8 cellular contexts compared by ENCODE assay signal in the genomic region with DNA sequence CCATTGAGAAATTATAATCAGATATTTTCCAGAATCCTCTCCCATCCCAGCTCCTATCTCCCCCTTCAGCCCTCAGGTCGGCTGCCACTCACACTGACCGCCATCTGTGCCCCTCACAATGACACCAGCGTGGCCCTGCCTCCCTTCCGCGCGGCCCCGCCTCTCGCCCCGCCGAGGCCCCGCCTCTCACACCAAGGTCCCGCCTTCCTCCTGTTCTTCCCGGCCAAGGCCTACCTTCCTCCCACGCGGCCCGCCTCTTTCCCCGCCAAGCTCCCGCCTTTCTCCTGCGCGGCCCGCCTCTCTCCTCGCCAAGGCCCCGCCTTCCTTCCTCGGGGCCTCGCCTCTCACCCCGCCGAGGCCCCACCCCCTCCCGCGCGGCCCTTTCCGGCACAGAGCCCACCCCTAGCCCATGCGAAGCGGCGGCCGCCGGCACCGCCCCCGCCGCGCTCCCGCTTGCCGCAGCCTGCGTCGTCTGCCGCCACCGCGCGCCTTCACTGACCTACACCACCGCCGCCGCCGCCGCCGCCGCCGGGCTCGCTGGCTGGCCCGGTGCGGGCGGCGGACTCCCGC. TPM values are rescaled to one million over a fixed set of nuclear protein-coding genes. Genes with fewer than 3 reads are reported as not detected.
DNase-seq lines count a peak whose midpoint lies in the region; ATAC-seq and TF ChIP-seq lines count a peak whose summit lies in the region.

A gene (plus strand): TSS at position 410 of the 570 bp plus-strand sequence. CDS start 261 bp downstream, outside the sequence.

- no peaks in the 10 kb centered on the region for H3K9me3 ChIP-seq in left lung

- peak; percentile 97 for DNase-seq in NCI-H82 (lab: John Stamatoyannopoulos, UW)
- peak; percentile 98 for DNase-seq in activated CD4-positive, alpha-beta T cell treated with anti-CD3 and anti-CD28 coated beads, Interleukin-2, amount 50 U/mL, for 4 hours
- DNase-seq in left lung, result peak; percentile 99 to 100
- DNase-seq in stimulated activated CD4-positive, alpha-beta T cell treated with anti-CD3 and anti-CD28 coated beads, Interleukin-2, amount 100 ng/mL, for 4 hours (ENCODE audit: low read depth), result peak; percentile 98

- H3K36me3 ChIP-seq in left lung, result peaks cover 0 to 35% of the 10 kb centered on the region in 2 donors

- H3K27ac ChIP-seq in C4-2B, result peak within 1 kb of the TSS; percentile 99
- peak within 1 kb of the TSS; percentile 93 to 94 for H3K27ac ChIP-seq in left lung

- no peaks in the 10 kb centered on the region for H3K27me3 Mint-ChIP-seq in dendritic cell treated with granulocyte-macrophage colony-stimulating factor and Interleukin-4, amounts not matched to agents 40 ng/mL and 50 ng/mL, for 4 days

- peaks cover 20% of the 10 kb centered on the region for H3K4me1 Mint-ChIP-seq in dendritic cell treated with granulocyte-macrophage colony-stimulating factor and Interleukin-4, amounts not matched to agents 40 ng/mL and 50 ng/mL, for 4 days (ENCODE audit: low read depth)

- H3K27ac Mint-ChIP-seq in dendritic cell treated with granulocyte-macrophage colony-stimulating factor and Interleukin-4, amounts not matched to agents 40 ng/mL and 50 ng/mL, for 4 days, result peak within 1 kb of the TSS; percentile 95

- intact Hi-C loops in dendritic cell treated with granulocyte-macrophage colony-stimulating factor and Interleukin-4, amounts not matched to agents 40 ng/mL and 50 ng/mL, for 4 days (cut with micrococcal nuclease), result loop anchor here (1.0 to 10.0 kb wide), 2 partner anchors 14 to 1226 kb away; a partner anchor contains a TSS
- intact Hi-C loops in left lung (cut with DNase I), result no loop called here

- TF ChIP-seq CTCF in C4-2B (conservative IDR thresholded peaks at IDR 0.05) (no peak), left lung (IDR thresholded peaks at IDR 0.05) (no peak)

- no peaks in the 10 kb centered on the region for H3K27me3 ChIP-seq in left lung

- peaks cover 17 to 42% of the 10 kb centered on the region in 2 donors for H3K4me1 ChIP-seq in left lung

- H3K4me3 Mint-ChIP-seq in dendritic cell treated with granulocyte-macrophage colony-stimulating factor and Interleukin-4, amounts not matched to agents 40 ng/mL and 50 ng/mL, for 4 days, result peak within 1 kb of the TSS; percentile 92

- peaks cover 49% of the 10 kb centered on the region for H3K36me3 Mint-ChIP-seq in dendritic cell treated with granulocyte-macrophage colony-stimulating factor and Interleukin-4, amounts not matched to agents 40 ng/mL and 50 ng/mL, for 4 days (ENCODE audit: low read depth)

- H3K9me3 Mint-ChIP-seq in dendritic cell treated with granulocyte-macrophage colony-stimulating factor and Interleukin-4, amounts not matched to agents 40 ng/mL and 50 ng/mL, for 4 days, result no peaks in the 10 kb centered on the region

- H3K4me3 ChIP-seq in left lung, result peak within 1 kb of the TSS; percentile 87 to 89

- ATAC-seq in GM19452 (IDR thresholded peaks at IDR 0.05; ENCODE audit: unreplicated experiment), result peak; percentile 81
- ATAC-seq in HG03575 (IDR thresholded peaks at IDR 0.05; ENCODE audit: extremely low read depth, insufficient number of reproducible peaks, low FRiP score, unreplicated experiment), result peak; percentile 83
- ATAC-seq in left lung, result peak; percentile 95

RNA-seq across cellular contexts. Expression of the gene that starts here (rescaled TPM):
- 10 to 100 TPM; 45.8 to 48.5 TPM for total RNA-seq in left lung

Comparison
In these comparisons a context has a peak if more than half of its experiments do, and no peak if none do; other contexts are left out.
1. Peak in every context shown above with its lines: DNase-seq, ATAC-seq, H3K4me3 ChIP-seq and H3K27ac ChIP-seq.